Comparison of ENCODE assay signal across 1 cellular context in the genomic region with DNA sequence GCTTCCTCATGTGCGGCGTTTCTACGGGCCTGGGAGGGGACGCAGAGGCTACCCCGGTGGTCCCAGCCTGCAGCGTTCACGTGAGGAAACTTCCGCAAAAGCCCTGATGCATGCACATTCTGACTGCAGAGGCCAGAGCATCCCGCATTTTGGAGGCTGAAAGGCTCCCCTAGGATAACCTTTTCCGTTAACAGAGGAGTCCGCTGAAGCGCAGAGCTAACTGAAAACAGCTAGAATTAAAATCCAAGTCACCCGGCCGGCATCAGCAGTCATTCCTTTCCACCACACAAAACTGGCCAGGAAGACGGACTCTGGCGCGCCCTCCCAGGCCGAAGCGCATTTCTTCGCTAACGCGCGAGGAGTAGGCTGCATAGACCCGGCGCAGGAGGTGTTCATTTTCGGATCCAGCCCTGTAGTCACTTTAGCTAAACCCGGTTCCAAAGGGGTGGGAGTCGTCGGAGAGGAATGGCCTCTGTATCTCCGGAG.
TF ChIP-seq lines count a peak whose summit lies in the region.

No MANE protein-coding gene starts in this region.

TF ChIP-seq in HCT116, 20 proteins besides CTCF, POLR2A, EP300 and RAD21 (continued from another document):
- TF ChIP-seq, protein P1, sequence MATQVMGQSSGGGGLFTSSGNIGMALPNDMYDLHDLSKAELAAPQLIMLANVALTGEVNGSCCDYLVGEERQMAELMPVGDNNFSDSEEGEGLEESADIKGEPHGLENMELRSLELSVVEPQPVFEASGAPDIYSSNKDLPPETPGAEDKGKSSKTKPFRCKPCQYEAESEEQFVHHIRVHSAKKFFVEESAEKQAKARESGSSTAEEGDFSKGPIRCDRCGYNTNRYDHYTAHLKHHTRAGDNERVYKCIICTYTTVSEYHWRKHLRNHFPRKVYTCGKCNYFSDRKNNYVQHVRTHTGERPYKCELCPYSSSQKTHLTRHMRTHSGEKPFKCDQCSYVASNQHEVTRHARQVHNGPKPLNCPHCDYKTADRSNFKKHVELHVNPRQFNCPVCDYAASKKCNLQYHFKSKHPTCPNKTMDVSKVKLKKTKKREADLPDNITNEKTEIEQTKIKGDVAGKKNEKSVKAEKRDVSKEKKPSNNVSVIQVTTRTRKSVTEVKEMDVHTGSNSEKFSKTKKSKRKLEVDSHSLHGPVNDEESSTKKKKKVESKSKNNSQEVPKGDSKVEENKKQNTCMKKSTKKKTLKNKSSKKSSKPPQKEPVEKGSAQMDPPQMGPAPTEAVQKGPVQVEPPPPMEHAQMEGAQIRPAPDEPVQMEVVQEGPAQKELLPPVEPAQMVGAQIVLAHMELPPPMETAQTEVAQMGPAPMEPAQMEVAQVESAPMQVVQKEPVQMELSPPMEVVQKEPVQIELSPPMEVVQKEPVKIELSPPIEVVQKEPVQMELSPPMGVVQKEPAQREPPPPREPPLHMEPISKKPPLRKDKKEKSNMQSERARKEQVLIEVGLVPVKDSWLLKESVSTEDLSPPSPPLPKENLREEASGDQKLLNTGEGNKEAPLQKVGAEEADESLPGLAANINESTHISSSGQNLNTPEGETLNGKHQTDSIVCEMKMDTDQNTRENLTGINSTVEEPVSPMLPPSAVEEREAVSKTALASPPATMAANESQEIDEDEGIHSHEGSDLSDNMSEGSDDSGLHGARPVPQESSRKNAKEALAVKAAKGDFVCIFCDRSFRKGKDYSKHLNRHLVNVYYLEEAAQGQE (IDR thresholded peaks at IDR 0.05; ENCODE audit: low read depth), result no peak
- TF ChIP-seq CEBPB (IDR thresholded peaks at IDR 0.05; ENCODE audit: low read depth), result no peak
- no peak for TF ChIP-seq EZH2 (IDR thresholded peaks at IDR 0.05)
- no peak for TF ChIP-seq SP1 (IDR thresholded peaks at IDR 0.05; ENCODE audit: low read depth)
- TF ChIP-seq POLR2AphosphoS5 (IDR thresholded peaks at IDR 0.05; ENCODE audit: low read depth, low read length), result no peak
- no peak for TF ChIP-seq ZFX (IDR thresholded peaks at IDR 0.05)
- TF ChIP-seq, protein P2, sequence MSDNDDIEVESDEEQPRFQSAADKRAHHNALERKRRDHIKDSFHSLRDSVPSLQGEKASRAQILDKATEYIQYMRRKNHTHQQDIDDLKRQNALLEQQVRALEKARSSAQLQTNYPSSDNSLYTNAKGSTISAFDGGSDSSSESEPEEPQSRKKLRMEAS (IDR thresholded peaks at IDR 0.05), result no peak
- TF ChIP-seq, protein P3, sequence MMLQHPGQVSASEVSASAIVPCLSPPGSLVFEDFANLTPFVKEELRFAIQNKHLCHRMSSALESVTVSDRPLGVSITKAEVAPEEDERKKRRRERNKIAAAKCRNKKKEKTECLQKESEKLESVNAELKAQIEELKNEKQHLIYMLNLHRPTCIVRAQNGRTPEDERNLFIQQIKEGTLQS (IDR thresholded peaks at IDR 0.05), result no peak
- no peak for TF ChIP-seq ZNF274 (IDR thresholded peaks at IDR 0.05; ENCODE audit: low read depth, low read length)
- TF ChIP-seq ELF1 (IDR thresholded peaks at IDR 0.05; ENCODE audit: borderline replicate concordance, low read depth), result no peak
- TF ChIP-seq EGR1 (IDR thresholded peaks at IDR 0.05; ENCODE audit: low read depth), result no peak
- TF ChIP-seq CBX3 (IDR thresholded peaks at IDR 0.05; ENCODE audit: low read depth), result no peak
TF ChIP-seq in HCT116: peak in this region for 0.
